ENCODE assay signal across 8 cellular contexts in the genomic region with DNA sequence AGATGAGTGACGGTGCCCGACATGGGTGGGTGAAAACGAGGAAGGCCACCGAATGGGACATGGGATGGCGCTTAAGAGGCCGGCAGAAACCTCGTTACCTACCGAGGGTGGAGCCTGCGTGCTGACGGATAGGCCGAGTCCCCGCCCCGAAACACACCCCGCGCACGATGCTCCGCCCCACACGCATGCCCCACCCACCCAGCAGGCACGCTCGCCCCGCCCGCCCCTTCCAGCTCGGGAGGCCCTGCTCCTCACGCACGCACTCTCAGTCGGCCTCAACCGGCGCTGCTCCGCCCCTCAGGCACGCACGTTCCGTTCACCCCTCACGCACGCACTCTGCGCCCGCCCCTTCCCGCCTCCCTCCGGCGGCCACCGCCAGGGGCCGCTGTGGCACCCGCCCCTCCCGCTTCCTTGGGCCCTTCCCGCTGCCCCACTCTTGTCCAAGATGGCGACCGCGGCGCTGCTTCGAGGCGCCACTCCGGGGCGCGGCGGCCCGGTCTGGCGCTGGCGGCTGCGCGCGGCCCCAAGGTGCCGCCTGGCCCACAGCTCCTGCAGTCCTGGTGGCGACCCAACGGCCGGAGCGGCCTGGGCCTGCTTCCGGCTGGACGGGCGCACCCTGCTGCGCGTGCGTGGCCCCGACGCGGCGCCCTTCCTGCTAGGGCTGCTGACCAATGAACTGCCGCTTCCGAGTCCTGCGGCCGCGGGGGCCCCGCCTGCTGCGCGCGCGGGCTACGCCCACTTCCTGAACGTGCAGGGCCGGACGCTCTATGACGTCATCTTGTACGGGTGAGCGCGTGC. TPM values are rescaled to one million over a fixed set of nuclear protein-coding genes. Genes with fewer than 3 reads are reported as not detected.
DNase-seq lines count a peak whose midpoint lies in the region; ATAC-seq and TF ChIP-seq lines count a peak whose summit lies in the region.

A gene (plus strand): TSS at position 433 of the 798 bp plus-strand sequence. CDS start 13 bp downstream, at position 446.

- TF ChIP-seq CTCF in GM23338 (conservative IDR thresholded peaks at IDR 0.05; ENCODE audit: low read depth in 2 of 2) = peak; percentile 65 to 88

- H3K27me3 Mint-ChIP-seq in GM23338 (ENCODE audit: insufficient read depth, low read depth, poor library complexity) = peaks cover 3% of the 10 kb centered on the region
- H3K27me3 Mint-ChIP-seq in activated T-helper 17 cell treated with anti-CD3 and anti-CD28 coated beads, Interleukin-2, amount 50 U/mL, for 72 hours = no peaks in the 10 kb centered on the region
- no peaks in the 10 kb centered on the region for H3K27me3 Mint-ChIP-seq in natural killer cell treated with Interleukin-12 subunit alpha and Interleukin-12 subunit beta and Interleukin-15 and Interleukin-18, amount 100 ng/mL, for 72 hours

- H3K4me2 ChIP-seq in GM23338 = peak within 1 kb of the TSS; percentile 90

- no peaks in the 10 kb centered on the region for H3K9me3 Mint-ChIP-seq in GM23338
- no peaks in the 10 kb centered on the region for H3K9me3 Mint-ChIP-seq in activated T-helper 17 cell treated with anti-CD3 and anti-CD28 coated beads, Interleukin-2, amount 50 U/mL, for 72 hours
- no peaks in the 10 kb centered on the region for H3K9me3 Mint-ChIP-seq in natural killer cell treated with Interleukin-12 subunit alpha and Interleukin-12 subunit beta and Interleukin-15 and Interleukin-18, amount 100 ng/mL, for 72 hours

- H3F3A ChIP-seq in GM23338 (replicated peaks; ENCODE audit: low read depth) = 0 out of 2 replicates have a peak, but pooled peaks cover 2% of the 10 kb centered on the region

- ATAC-seq in GM23338 = peak; percentile 86
- peak; percentile 86 for ATAC-seq in activated T-helper 17 cell treated with anti-CD3 and anti-CD28 coated beads, Interleukin-2, amount 50 U/mL, for 72 hours (replicated peaks)
- peak; percentile 93 to 94 for ATAC-seq in natural killer cell treated with Interleukin-12 subunit alpha and Interleukin-12 subunit beta and Interleukin-15 and Interleukin-18, amount 100 ng/mL, for 72 hours
- peak; percentile 91 for ATAC-seq in stimulated activated naive CD8-positive, alpha-beta T cell treated with anti-CD3 and anti-CD28 coated beads, Interleukin-15, Interleukin-2, amounts not matched to agents 100 U/mL and 50 U/mL, for 24 hours

- H3K4me3 Mint-ChIP-seq in GM23338 = peak within 1 kb of the TSS; percentile 85
- peak within 1 kb of the TSS; percentile 80 for H3K4me3 Mint-ChIP-seq in activated T-helper 17 cell treated with anti-CD3 and anti-CD28 coated beads, Interleukin-2, amount 50 U/mL, for 72 hours
- H3K4me3 Mint-ChIP-seq in natural killer cell treated with Interleukin-12 subunit alpha and Interleukin-12 subunit beta and Interleukin-15 and Interleukin-18, amount 100 ng/mL, for 72 hours = peak within 1 kb of the TSS; percentile 89

- no peaks in the 10 kb centered on the region for H3K36me3 ChIP-seq in GM23338 (ENCODE audit: insufficient read depth)

- H3K27me3 ChIP-seq in GM23338 (ENCODE audit: insufficient read depth) = 0 out of 2 replicates have a peak, but pooled peaks cover 4% of the 10 kb centered on the region

- peaks cover 10% of the 10 kb centered on the region; the same call in 2 of the 3 replicates for H3K4me1 Mint-ChIP-seq in GM23338
- peaks cover 11% of the 10 kb centered on the region for H3K4me1 Mint-ChIP-seq in activated T-helper 17 cell treated with anti-CD3 and anti-CD28 coated beads, Interleukin-2, amount 50 U/mL, for 72 hours
- H3K4me1 Mint-ChIP-seq in natural killer cell treated with Interleukin-12 subunit alpha and Interleukin-12 subunit beta and Interleukin-15 and Interleukin-18, amount 100 ng/mL, for 72 hours (ENCODE audit: low read depth in 2 of 2) = peaks cover 22 to 30% of the 10 kb centered on the region in 2 donors

- peaks cover 8% of the 10 kb centered on the region; the same call in 1 of the 2 replicates for H3K4me1 ChIP-seq in GM23338 (ENCODE audit: insufficient read depth)

- peak within 1 kb of the TSS; percentile 95; the same call in 1 of the 2 replicates for H3K27ac ChIP-seq in GM23338 (ENCODE audit: low read depth)

- H3K79me2 ChIP-seq in GM23338 (replicated peaks; ENCODE audit: insufficient read depth) = peaks cover 16% of the 10 kb centered on the region

- DNase-seq in EL = peak; percentile 98
- peak; percentile 98 for DNase-seq in GM23338 (ENCODE audit: low spot score)
- peak; percentile 98 for DNase-seq in LHCN-M2 (ENCODE audit: low read depth)
- peak; percentile 96 for DNase-seq in RPMI7951 (ENCODE audit: low read depth)
- DNase-seq in fibroblast of peridontal ligament (ENCODE audit: extremely low read depth) = peak; percentile 98
- peak; percentile 100 for DNase-seq in natural killer cell treated with Interleukin-12 subunit alpha and Interleukin-12 subunit beta and Interleukin-15 and Interleukin-18, amount 100 ng/mL, for 72 hours (ENCODE audit: low spot score)
- DNase-seq in stimulated activated naive CD8-positive, alpha-beta T cell treated with anti-CD3 and anti-CD28 coated beads, Interleukin-15, Interleukin-2, amounts not matched to agents 100 U/mL and 50 U/mL, for 24 hours = peak; percentile 99

- H4K20me1 ChIP-seq in GM23338 (replicated peaks; ENCODE audit: insufficient read depth) = no peaks in the 10 kb centered on the region; the same call in 1 of the 2 replicates

- H3K4me3 ChIP-seq in GM23338 = peak within 1 kb of the TSS; percentile 82

- peak within 1 kb of the TSS; percentile 97 for H3K27ac Mint-ChIP-seq in GM23338
- peak within 1 kb of the TSS; percentile 91 for H3K27ac Mint-ChIP-seq in activated T-helper 17 cell treated with anti-CD3 and anti-CD28 coated beads, Interleukin-2, amount 50 U/mL, for 72 hours
- peak within 1 kb of the TSS; percentile 60 to 87 for H3K27ac Mint-ChIP-seq in natural killer cell treated with Interleukin-12 subunit alpha and Interleukin-12 subunit beta and Interleukin-15 and Interleukin-18, amount 100 ng/mL, for 72 hours

- peak within 1 kb of the TSS; percentile 97; the same call in 1 of the 2 replicates for H2AFZ ChIP-seq in GM23338

- no peaks in the 10 kb centered on the region; the same call in 2 of the 3 replicates for H3K36me3 Mint-ChIP-seq in GM23338 (ENCODE audit: low read depth)
- H3K36me3 Mint-ChIP-seq in activated T-helper 17 cell treated with anti-CD3 and anti-CD28 coated beads, Interleukin-2, amount 50 U/mL, for 72 hours (ENCODE audit: low read depth) = peaks cover 10% of the 10 kb centered on the region
- H3K36me3 Mint-ChIP-seq in natural killer cell treated with Interleukin-12 subunit alpha and Interleukin-12 subunit beta and Interleukin-15 and Interleukin-18, amount 100 ng/mL, for 72 hours = no peaks in the 10 kb centered on the region

- no peaks in the 10 kb centered on the region for H3K9me2 ChIP-seq in GM23338 (ENCODE audit: insufficient read depth)

TF ChIP-seq in GM23338, 12 proteins besides CTCF, POLR2A, EP300 and RAD21 (continues in another document):
- TF ChIP-seq NANOG (IDR thresholded peaks at IDR 0.05; ENCODE audit: borderline replicate concordance) (no peak), ZNF331 (CRISPR knock-in tag; IDR thresholded peaks at IDR 0.05; ENCODE audit: low read depth) (no peak), EZH2phosphoT487 (IDR thresholded peaks at IDR 0.05; ENCODE audit: unreplicated experiment) (no peak), CREB1 (CRISPR knock-in tag; IDR thresholded peaks at IDR 0.05; ENCODE audit: low read depth) (peak; percentile 97), ZNF114 (CRISPR knock-in tag; IDR thresholded peaks at IDR 0.05) (no peak), POLR2AphosphoS5 (IDR thresholded peaks at IDR 0.05; ENCODE audit: low read depth) (peak; percentile 69), STAT1 (IDR thresholded peaks at IDR 0.05; ENCODE audit: unreplicated experiment) (no peak), JUNB (IDR thresholded peaks at IDR 0.05; ENCODE audit: unreplicated experiment) (no peak)
- TF ChIP-seq, protein P1, sequence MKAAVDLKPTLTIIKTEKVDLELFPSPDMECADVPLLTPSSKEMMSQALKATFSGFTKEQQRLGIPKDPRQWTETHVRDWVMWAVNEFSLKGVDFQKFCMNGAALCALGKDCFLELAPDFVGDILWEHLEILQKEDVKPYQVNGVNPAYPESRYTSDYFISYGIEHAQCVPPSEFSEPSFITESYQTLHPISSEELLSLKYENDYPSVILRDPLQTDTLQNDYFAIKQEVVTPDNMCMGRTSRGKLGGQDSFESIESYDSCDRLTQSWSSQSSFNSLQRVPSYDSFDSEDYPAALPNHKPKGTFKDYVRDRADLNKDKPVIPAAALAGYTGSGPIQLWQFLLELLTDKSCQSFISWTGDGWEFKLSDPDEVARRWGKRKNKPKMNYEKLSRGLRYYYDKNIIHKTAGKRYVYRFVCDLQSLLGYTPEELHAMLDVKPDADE (IDR thresholded peaks at IDR 0.05) = peak; percentile 49; the same call in 1 of the 2 replicates

RNA-seq across cellular contexts. Expression of the gene that starts here (rescaled TPM):
- 7.3 and 10.3 TPM in 2 replicates for total RNA-seq in GM23338 (2014; rRNA removed; shearing (Covaris generic))
- polyA plus RNA-seq in GM23338 (2016; fragmentation: Nextera tagmentation; extraction: Ambion mirVana) = 1.1 TPM in 2 replicates
- total RNA-seq in LHCN-M2 (2014; rRNA removed) = 2.6 and 5.1 TPM in 2 replicates
- 2.0 TPM for polyA plus RNA-seq in LHCN-M2 (2012)
- total RNA-seq in RPMI7951 (2014; rRNA removed; shearing (Covaris generic)) = 0.60 and 1.1 TPM in 2 replicates
- 1 to 10 TPM; 6.6 to 8.8 TPM for total RNA-seq in activated T-helper 17 cell treated with anti-CD3 and anti-CD28 coated beads, Interleukin-2, amount 50 U/mL, for 72 hours
- 1 to 10 TPM; 6.8 to 7.9 TPM for total RNA-seq in natural killer cell treated with Interleukin-12 subunit alpha and Interleukin-12 subunit beta and Interleukin-15 and Interleukin-18, amount 100 ng/mL, for 72 hours

Comparison
In these comparisons a context has a peak if more than half of its experiments do, and no peak if none do; other contexts are left out.
1. Peak in every context shown above with its lines: DNase-seq, ATAC-seq, H3K4me3 ChIP-seq and H3K27ac ChIP-seq.